1 cellular context compared by ENCODE assay signal in the genomic region with DNA sequence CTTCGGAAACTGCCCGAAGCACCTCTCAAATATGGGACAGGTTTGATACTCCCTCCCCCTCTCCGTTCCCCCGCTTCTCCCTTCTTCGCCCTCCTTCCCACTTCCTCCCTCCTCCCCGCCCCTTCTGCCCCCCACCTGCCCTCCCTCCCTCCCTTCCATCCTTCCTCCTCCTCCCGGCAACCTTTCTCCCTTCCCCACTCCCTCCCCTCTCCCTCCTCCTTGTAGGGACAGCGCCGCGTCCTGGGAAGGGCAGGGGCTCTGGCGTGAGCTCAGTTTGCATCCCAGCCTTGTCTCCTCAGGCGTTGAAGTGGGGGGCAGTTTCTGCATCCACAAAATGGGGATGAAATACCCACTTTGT.
TF ChIP-seq lines count a peak whose summit lies in the region.

No MANE protein-coding gene starts in this region.

TF ChIP-seq in GM12878, 131 proteins besides CTCF, POLR2A, EP300 and RAD21:
- TF ChIP-seq, protein P1, sequence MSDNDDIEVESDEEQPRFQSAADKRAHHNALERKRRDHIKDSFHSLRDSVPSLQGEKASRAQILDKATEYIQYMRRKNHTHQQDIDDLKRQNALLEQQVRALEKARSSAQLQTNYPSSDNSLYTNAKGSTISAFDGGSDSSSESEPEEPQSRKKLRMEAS (IDR thresholded peaks at IDR 0.05; ENCODE audit: low read depth, low read length) = no peak
- TF ChIP-seq RB1 (IDR thresholded peaks at IDR 0.05; ENCODE audit: borderline replicate concordance) = no peak
- no peak for TF ChIP-seq TARDBP (IDR thresholded peaks at IDR 0.05; ENCODE audit: borderline replicate concordance)
- no peak for TF ChIP-seq STAT3 (IDR thresholded peaks at IDR 0.05; ENCODE audit: low read depth, low read length)
- TF ChIP-seq EGR1 (IDR thresholded peaks at IDR 0.05; ENCODE audit: borderline replicate concordance in 1 of 2, low read depth in 2 of 2, low read length in 2 of 2) = no peak
- no peak for TF ChIP-seq SPI1 (IDR thresholded peaks at IDR 0.05; ENCODE audit: borderline replicate concordance, insufficient read depth, low read depth, low read length)
- no peak for TF ChIP-seq PML (IDR thresholded peaks at IDR 0.05; ENCODE audit: low read length)
- no peak for TF ChIP-seq POLR2AphosphoS5 (IDR thresholded peaks at IDR 0.05; ENCODE audit: low read length)
- TF ChIP-seq, protein P2, sequence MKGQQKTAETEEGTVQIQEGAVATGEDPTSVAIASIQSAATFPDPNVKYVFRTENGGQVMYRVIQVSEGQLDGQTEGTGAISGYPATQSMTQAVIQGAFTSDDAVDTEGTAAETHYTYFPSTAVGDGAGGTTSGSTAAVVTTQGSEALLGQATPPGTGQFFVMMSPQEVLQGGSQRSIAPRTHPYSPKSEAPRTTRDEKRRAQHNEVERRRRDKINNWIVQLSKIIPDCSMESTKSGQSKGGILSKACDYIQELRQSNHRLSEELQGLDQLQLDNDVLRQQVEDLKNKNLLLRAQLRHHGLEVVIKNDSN (IDR thresholded peaks at IDR 0.05; ENCODE audit: borderline replicate concordance, extremely low read length, insufficient read depth, low read depth, low read length) = no peak
- TF ChIP-seq BMI1 (IDR thresholded peaks at IDR 0.05; ENCODE audit: borderline replicate concordance) = no peak
- TF ChIP-seq ATF7 (IDR thresholded peaks at IDR 0.05; ENCODE audit: low read depth) = no peak
- TF ChIP-seq TCF3 (IDR thresholded peaks at IDR 0.05; ENCODE audit: borderline replicate concordance, insufficient read depth, low read depth, low read length) = no peak
- no peak for TF ChIP-seq ZNF622 (IDR thresholded peaks at IDR 0.05)
- no peak for TF ChIP-seq CBX3 (IDR thresholded peaks at IDR 0.05; ENCODE audit: borderline replicate concordance, low read depth)
- no peak for TF ChIP-seq SUPT20H (IDR thresholded peaks at IDR 0.05; ENCODE audit: borderline replicate concordance, control insufficient read depth, low read depth, low read length)
- no peak for TF ChIP-seq RCOR1 (conservative IDR thresholded peaks at IDR 0.05; ENCODE audit: low read depth, low read length)
- no peak for TF ChIP-seq SP1 (IDR thresholded peaks at IDR 0.05; ENCODE audit: low read depth, low read length)
